ENCODE assay signal across 8 cellular contexts in the genomic region with DNA sequence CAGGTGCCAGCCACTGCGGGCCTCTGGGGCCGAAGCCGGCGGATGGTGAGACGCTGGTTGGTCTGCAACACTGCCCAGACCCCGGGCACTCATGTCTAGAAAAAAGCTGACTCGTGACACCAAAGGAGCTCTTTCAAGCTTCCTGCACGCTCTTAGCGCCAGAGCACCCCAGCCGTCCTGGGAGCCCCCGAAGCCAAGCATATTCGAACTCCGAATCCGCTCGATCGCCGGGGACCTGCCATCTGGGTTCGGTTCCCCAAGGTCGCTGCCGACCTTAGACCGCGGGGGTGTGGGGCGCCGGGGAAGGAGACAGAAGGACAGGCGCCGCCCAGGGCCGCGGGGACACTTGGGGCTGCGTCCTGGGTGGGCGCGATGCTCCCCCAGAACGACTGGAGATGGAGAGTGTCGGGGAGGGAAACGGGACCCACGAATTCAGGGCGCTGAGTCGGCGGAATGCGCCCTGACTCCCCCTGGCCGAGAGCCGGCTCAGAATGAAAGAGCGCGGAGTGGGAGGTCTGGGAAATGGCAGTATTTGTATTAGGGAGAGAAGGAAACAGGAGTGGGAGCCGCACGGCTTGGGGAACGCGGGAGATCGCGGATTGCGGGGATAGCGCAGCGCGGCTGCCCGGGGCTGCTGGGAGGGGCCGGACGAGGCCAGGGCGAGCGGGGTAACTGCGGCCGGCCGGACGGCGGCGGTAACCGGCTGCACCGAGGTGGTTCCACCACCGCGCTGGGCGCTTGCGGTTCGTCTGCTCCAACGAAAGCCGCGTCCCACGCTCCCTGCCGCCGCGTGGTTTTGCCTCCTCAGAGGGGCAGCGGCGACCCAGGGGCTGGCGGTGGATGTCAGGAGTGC. TPM values are rescaled to one million over a fixed set of nuclear protein-coding genes. Genes with fewer than 3 reads are reported as not detected.
A peak's percentile ranks its signal among the peaks of the same experiment; 100 is the strongest.
DNase-seq lines count a peak whose midpoint lies in the region; ATAC-seq and TF ChIP-seq lines count a peak whose summit lies in the region.

No MANE protein-coding gene starts in this region.

- no peak overlapping the region for H3K14ac ChIP-seq in H9 (ENCODE audit: insufficient read depth, low read length)

- H2BK120ac ChIP-seq in H9 (ENCODE audit: low read depth, low read length, poor library complexity, severe bottlenecking), result no peak overlapping the region

- H3K36me3 ChIP-seq in GM06990 (ENCODE audit: control insufficient read depth, insufficient read depth, low read length), result no peaks in the 10 kb centered on the region
- no peaks in the 10 kb centered on the region for H3K36me3 ChIP-seq in fibroblast of lung (ENCODE audit: control insufficient read depth, insufficient read depth, low read length)

- no peaks in the 10 kb centered on the region for H4K20me1 ChIP-seq in H9 (ENCODE audit: control insufficient read depth, insufficient read depth, insufficient read length)
- no peaks in the 10 kb centered on the region for H4K20me1 ChIP-seq in fibroblast of lung (ENCODE audit: control insufficient read depth, extremely low read depth, insufficient read depth, low read length)

- no peak overlapping the region for H2AK5ac ChIP-seq in H9 (ENCODE audit: insufficient read length, low read length)

- H3K9me3 ChIP-seq in H9 (ENCODE audit: control insufficient read depth, low read depth, low read length) (no peaks in the 10 kb centered on the region), fibroblast of lung (ENCODE audit: control insufficient read depth, insufficient read depth, low read depth, low read length) (no peaks in the 10 kb centered on the region)

- intact Hi-C loops in activated CD8-positive, alpha-beta T cell treated with anti-CD3 and anti-CD28 coated beads for 36 hours (cut with micrococcal nuclease), result no loop called here
- intact Hi-C loops in natural killer cell (cut with micrococcal nuclease), result no loop called here

- H2BK5ac ChIP-seq in H9 (ENCODE audit: insufficient read length, low read length), result no peak overlapping the region

- H3K27me3 ChIP-seq in GM06990 (replicated peaks; ENCODE audit: control insufficient read depth, insufficient read depth, low read length) (no peaks in the 10 kb centered on the region), H9 (ENCODE audit: insufficient read depth, low read length) (peaks cover 36% of the 10 kb centered on the region; the same call in 1 of the 2 replicates), fibroblast of lung (ENCODE audit: control insufficient read depth, insufficient read depth, low read length) (no peaks in the 10 kb centered on the region)

- H4K8ac ChIP-seq in H9 (replicated peaks; ENCODE audit: insufficient read length, low read depth, low read length), result no peak overlapping the region

- no peaks in the 10 kb centered on the region for H3K79me2 ChIP-seq in H9 (ENCODE audit: insufficient read depth, low read length)
- no peaks in the 10 kb centered on the region for H3K79me2 ChIP-seq in fibroblast of lung (ENCODE audit: control insufficient read depth, insufficient read depth, low read length)

- H3K9me3 Mint-ChIP-seq in H9, result no peaks in the 10 kb centered on the region
- H3K9me3 Mint-ChIP-seq in activated CD8-positive, alpha-beta T cell treated with anti-CD3 and anti-CD28 coated beads for 36 hours, result no peaks in the 10 kb centered on the region
- no peaks in the 10 kb centered on the region for H3K9me3 Mint-ChIP-seq in natural killer cell

- H3K27ac Mint-ChIP-seq in H9, result peak overlapping the region in 1 of 3 experiments; percentile 12; a peak in 1 of 7 replicates
- no peak overlapping the region for H3K27ac Mint-ChIP-seq in activated CD8-positive, alpha-beta T cell treated with anti-CD3 and anti-CD28 coated beads for 36 hours
- peak overlapping the region in 1 of 2 donors; percentile 63 for H3K27ac Mint-ChIP-seq in natural killer cell

- H3K36me3 Mint-ChIP-seq in H9 (ENCODE audit: insufficient read depth in 1 of 3, low read depth in 3 of 3), result no peaks in the 10 kb centered on the region; a peak in 1 of 7 replicates
- peaks cover 2% of the 10 kb centered on the region for H3K36me3 Mint-ChIP-seq in activated CD8-positive, alpha-beta T cell treated with anti-CD3 and anti-CD28 coated beads for 36 hours (ENCODE audit: low read depth)
- no peaks in the 10 kb centered on the region for H3K36me3 Mint-ChIP-seq in natural killer cell

- H2AFZ ChIP-seq in H9 (ENCODE audit: low read length) (no peak overlapping the region), fibroblast of lung (ENCODE audit: low read length) (peak overlapping the region; percentile 86)

- H3T11ph ChIP-seq in H9 (ENCODE audit: low read length), result no peak overlapping the region

- peak overlapping the region; percentile 77 to 90 for H3K4me3 Mint-ChIP-seq in H9
- peak overlapping the region; percentile 73 for H3K4me3 Mint-ChIP-seq in activated CD8-positive, alpha-beta T cell treated with anti-CD3 and anti-CD28 coated beads for 36 hours
- H3K4me3 Mint-ChIP-seq in natural killer cell, result peak overlapping the region; percentile 91

- no peak overlapping the region for H4K91ac ChIP-seq in H9 (ENCODE audit: insufficient read length, low read depth, low read length)

- peaks cover 74% of the 10 kb centered on the region for H3K27me3 Mint-ChIP-seq in H9 (ENCODE audit: low read depth)
- H3K27me3 Mint-ChIP-seq in activated CD8-positive, alpha-beta T cell treated with anti-CD3 and anti-CD28 coated beads for 36 hours, result peaks cover 37% of the 10 kb centered on the region
- peaks cover 36 to 43% of the 10 kb centered on the region in 2 donors for H3K27me3 Mint-ChIP-seq in natural killer cell (ENCODE audit: low read depth in 2 of 2)

- DNase-seq in GM06990 (ENCODE audit: extremely low read depth, insufficient read length), result peak; percentile 26
- peak; percentile 57 for DNase-seq in H9
- DNase-seq in activated CD8-positive, alpha-beta T cell treated with anti-CD3 and anti-CD28 coated beads for 36 hours, result peak; percentile 22
- DNase-seq in fibroblast of lung (ENCODE audit: low read depth in 2 of 2), result peak in 1 of 2 donors; percentile 46
- DNase-seq in natural killer cell, result peak; percentile 18
- DNase-seq in effector CD8-positive, alpha-beta T cell (lab: John Stamatoyannopoulos, UW), result no peak
- DNase-seq in NCI-H1048 (lab: John Stamatoyannopoulos, UW), result no peak

- ATAC-seq in activated CD8-positive, alpha-beta T cell treated with anti-CD3 and anti-CD28 coated beads for 36 hours, result peak; percentile 39
- peak; percentile 41 to 72 (median 67) for ATAC-seq in natural killer cell
- ATAC-seq in HG03521 (IDR thresholded peaks at IDR 0.05; ENCODE audit: unreplicated experiment), result no peak

- H3K4me3 ChIP-seq in GM06990 (replicated peaks; ENCODE audit: low read depth, low read length) (peak overlapping the region; percentile 45), fibroblast of lung (replicated peaks in 1 of 4; ENCODE audit: control extremely low read depth in 1 of 4, insufficient read depth in 1 of 4, low read depth in 3 of 4, low read length in 4 of 4) (peak overlapping the region; percentile 52 to 64 (median 62))

- no peak overlapping the region for H3K18ac ChIP-seq in H9 (ENCODE audit: insufficient read length, low read depth, low read length)

- H2BK20ac ChIP-seq in H9 (ENCODE audit: low read depth, low read length, poor library complexity, severe bottlenecking), result no peak overlapping the region

- H3K79me1 ChIP-seq in H9 (ENCODE audit: insufficient read depth, low read depth, low read length, poor library complexity, severe bottlenecking), result no peaks in the 10 kb centered on the region

- H3K9ac ChIP-seq in H9 (ENCODE audit: extremely low read depth, insufficient read length, low read length) (peak overlapping the region; percentile 51), fibroblast of lung (ENCODE audit: insufficient read depth, low read length) (peak overlapping the region; percentile 54)

- H3K4me2 ChIP-seq in H9 (ENCODE audit: insufficient read depth, insufficient read length, low read length) (peak overlapping the region; percentile 73), fibroblast of lung (ENCODE audit: extremely low read depth, insufficient read depth, low read length) (peak overlapping the region; percentile 85)

- no peak for TF ChIP-seq CTCF in GM06990 (IDR thresholded peaks at IDR 0.05; ENCODE audit: insufficient read depth, low read length, poor library complexity, severe bottlenecking)
- TF ChIP-seq CTCF in H9 (conservative IDR thresholded peaks at IDR 0.05), result peak; percentile 30; the same call in 2 of the 3 replicates
- TF ChIP-seq CTCF in activated CD8-positive, alpha-beta T cell treated with anti-CD3 and anti-CD28 coated beads for 36 hours (IDR thresholded peaks at IDR 0.05), result no peak
- peak in 1 of 2 donors; percentile 8 for TF ChIP-seq CTCF in fibroblast of lung (conservative IDR thresholded peaks at IDR 0.05 in 1 of 2, IDR thresholded peaks at IDR 0.05 in 1 of 2; ENCODE audit: low read depth in 1 of 2, low read length in 2 of 2)
- TF ChIP-seq CTCF in natural killer cell (IDR thresholded peaks at IDR 0.05), result no peak

- WGBS in H9 (ENCODE audit: extremely low coverage, insufficient read length, low lambda C conversion rate), result no CpG with 5 or more reads among the region's 81 CpGs

- H3K23ac ChIP-seq in H9 (ENCODE audit: insufficient read length, low read depth, low read length), result no peak overlapping the region

- H4K5ac ChIP-seq in H9 (ENCODE audit: insufficient read length, low read depth, low read length), result no peak overlapping the region

- CTCF ChIA-PET in activated CD8-positive, alpha-beta T cell treated with anti-CD3 and anti-CD28 coated beads for 36 hours (lab: Charles Lee), result no interaction called here

- H3K4me1 ChIP-seq in H9 (ENCODE audit: insufficient read depth, low read length) (no peaks in the 10 kb centered on the region; the same call in 1 of the 2 replicates), fibroblast of lung (ENCODE audit: control insufficient read depth, extremely low read depth, insufficient read depth, low read length) (peaks cover 29% of the 10 kb centered on the region)

- H2BK12ac ChIP-seq in H9 (ENCODE audit: insufficient read length, low read depth, low read length), result no peak overlapping the region

- H3K4ac ChIP-seq in H9 (ENCODE audit: low read depth, low read length), result no peak overlapping the region

- POLR2A ChIA-PET in activated CD8-positive, alpha-beta T cell treated with anti-CD3 and anti-CD28 coated beads for 36 hours (lab: Charles Lee), result no interaction called here

- peaks cover 10% of the 10 kb centered on the region for H3K23me2 ChIP-seq in H9 (ENCODE audit: insufficient read length, low read depth, low read length, poor library complexity, severe bottlenecking)

- no peak overlapping the region for H3K27ac ChIP-seq in H9 (ENCODE audit: insufficient read length, low read depth, low read length)
- no peak overlapping the region for H3K27ac ChIP-seq in fibroblast of lung (ENCODE audit: insufficient read depth, low read length)

- no peak overlapping the region for H3K56ac ChIP-seq in H9 (ENCODE audit: insufficient read length, low read depth, low read length)

- H2BK15ac ChIP-seq in H9 (ENCODE audit: low read depth, low read length), result no peak overlapping the region

- H3K4me1 Mint-ChIP-seq in H9 (no peaks in the 10 kb centered on the region; a peak in 2 of 4 replicates), natural killer cell (peaks cover 9 to 10% of the 10 kb centered on the region in 2 donors)
- H3K4me1 Mint-ChIP-seq in activated CD8-positive, alpha-beta T cell treated with anti-CD3 and anti-CD28 coated beads for 36 hours (ENCODE audit: low read depth), result peaks cover 4% of the 10 kb centered on the region

RNA-seq across cellular contexts. Expression of a gene that starts 20.1 kb away (rescaled TPM):
- 114 and 118 TPM in 2 replicates for total RNA-seq in H9 (2021)
- total RNA-seq in activated CD8-positive, alpha-beta T cell treated with anti-CD3 and anti-CD28 coated beads for 36 hours, result 10 to 100 TPM; 92.8 to 95.6 TPM
- total RNA-seq in fibroblast of lung, result 48.0 and 67.9 TPM in 2 replicates
- 97.6 and 142 TPM in 2 replicates for polyA plus RNA-seq in fibroblast of lung
- 50.3 and 83.7 TPM in 2 replicates for polyA plus RNA-seq in fibroblast of lung (2012)
- 159 and 220 TPM in 2 replicates for polyA minus RNA-seq in fibroblast of lung (ENCODE audit: low replicate concordance)
- total RNA-seq in natural killer cell, result 100 to 1,000 TPM; 160 to 173 (median 164) TPM

RNA-seq across cellular contexts. Expression of a gene that starts 25.7 kb away (rescaled TPM):
- total RNA-seq in H9 (2021) (12.2 and 12.6 TPM in 2 replicates), fibroblast of lung (14.4 and 20.8 TPM in 2 replicates), natural killer cell (1 to 10 TPM in 1 of 3 donors, under 1 TPM in 1, not detected in 1; 0.45 to 1.0 TPM)
- 1 to 10 TPM; 1.2 to 1.4 TPM for total RNA-seq in activated CD8-positive, alpha-beta T cell treated with anti-CD3 and anti-CD28 coated beads for 36 hours
- polyA plus RNA-seq in fibroblast of lung, result 18.6 and 23.3 TPM in 2 replicates
- 17.6 and 24.9 TPM in 2 replicates for polyA plus RNA-seq in fibroblast of lung (2012)
- polyA minus RNA-seq in fibroblast of lung (ENCODE audit: low replicate concordance), result 8.6 and 50.9 TPM in 2 replicates

Comparison
In these comparisons a context has a peak if more than half of its experiments do, and no peak if none do; other contexts are left out.
1. DNase-seq: peak in GM06990 (single experiment), H9 (single experiment), activated CD8-positive, alpha-beta T cell treated with anti-CD3 and anti-CD28 coated beads for 36 hours (single experiment) and natural killer cell (single experiment); none in effector CD8-positive, alpha-beta T cell (single experiment) and NCI-H1048 (single experiment).
2. Peak in every context shown above with its lines, with median percentiles within 50 percentile points of each other: H3K4me3 Mint-ChIP-seq.